19 cellular contexts compared by ENCODE assay signal in the genomic region with DNA sequence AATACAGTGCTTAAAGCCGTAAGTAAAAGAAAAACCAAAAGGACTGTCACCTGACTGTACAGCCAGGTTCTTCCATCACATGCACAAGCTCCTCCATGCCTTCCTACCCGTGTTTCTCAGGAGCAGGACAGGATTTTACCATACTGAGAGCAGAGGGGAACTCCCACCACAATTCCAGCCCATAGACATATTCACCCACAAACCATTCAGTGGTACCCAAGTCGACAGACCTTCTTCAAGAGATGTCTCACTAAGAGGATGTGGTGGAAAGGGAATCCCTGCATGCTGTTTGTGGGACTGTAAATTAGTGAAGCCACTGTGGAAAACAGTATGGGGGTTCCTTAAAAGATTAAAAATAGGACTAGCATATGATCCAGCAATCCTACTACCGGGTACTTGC.
DNase-seq lines count a peak whose midpoint lies in the region; ATAC-seq and TF ChIP-seq lines count a peak whose summit lies in the region.
"Had no signal": no experiment of that assay in that cellular context is flagged by ENCODE, and none has a peak within 500 bp of the region (broad histone marks: within the 10 kb centered on the region; RNA-seq: fewer than 3 reads in every experiment).

No MANE protein-coding gene starts in this region.

- 100% methylated on average over 4 of the region's 4 CpGs for WGBS in mammary epithelial cell (ENCODE audit: low coverage, missing lambda C conversion rate)

- POLR2A ChIA-PET in MCF 10A (lab: Yijun Ruan, JAX) = interaction anchor here (0.9 to 9.7 kb wide), 7 partner anchors 11 to 156 kb away, joined by 3 to 74 read pairs (median 13); partner anchors contain the start of gene UBAC2
- POLR2A ChIA-PET in activated CD4-positive, alpha-beta memory T cell treated with anti-CD3 and anti-CD28 coated beads, Interleukin-2, amount 10 ng/mL, durations not matched to agents 7 days and 5 days (lab: Charles Lee) = interaction anchor here (0.9 to 4.7 kb wide), 6 partner anchors 11 to 156 kb away, joined by 3 to 57 read pairs (median 9); partner anchors contain the start of gene UBAC2

- H3K27ac ChIP-seq in mammary epithelial cell (ENCODE audit: insufficient read depth, low read depth, low read length) = no peak overlapping the region
- H3K27ac ChIP-seq in upper lobe of right lung = peak overlapping the region; percentile 67
- H3K27ac ChIP-seq: brain microvascular endothelial cell, prostate gland had no signal

- H3K9me3 ChIP-seq in mammary epithelial cell (replicated peaks; ENCODE audit: insufficient read depth, low read length) = no peaks in the 10 kb centered on the region
- no peaks in the 10 kb centered on the region for H3K9me3 ChIP-seq in upper lobe of right lung
- H3K9me3 ChIP-seq: prostate gland, stomach had no signal

- H3K4me1 ChIP-seq in mammary epithelial cell (ENCODE audit: insufficient read depth, low read length) (peaks cover 31% of the 10 kb centered on the region), upper lobe of right lung (peaks cover 32% of the 10 kb centered on the region)

- no peak overlapping the region for H2AFZ ChIP-seq in mammary epithelial cell (ENCODE audit: low read depth, low read length)

- intact Hi-C loops in MCF 10A (cut with micrococcal nuclease) = no loop called here
- intact Hi-C loops in mammary epithelial cell (cut with micrococcal nuclease) = no loop called here
- intact Hi-C loops in upper lobe of right lung (cut with DNase I) = no loop called here

- no peak overlapping the region for H3K4me3 ChIP-seq in mammary epithelial cell (replicated peaks in 1 of 3; ENCODE audit: insufficient read depth in 1 of 3, low read depth in 2 of 3, low read length in 3 of 3)
- H3K4me3 ChIP-seq in upper lobe of right lung = no peak overlapping the region
- H3K4me3 ChIP-seq: prostate gland, stomach had no signal

- no TSS peak for BruUV-seq in MCF 10A (replicated peaks; lab: Mats Ljungman, UMichigan)
- BruUV-seq in mammary epithelial cell (replicated peaks; lab: Mats Ljungman, UMichigan) = no TSS peak

- dilution Hi-C loops in mammary epithelial cell (cut with HindIII; ENCODE audit: low sequenced_read_pairs) = no loop called here

- no peak overlapping the region for H3K4me3 Mint-ChIP-seq in MCF 10A (ENCODE audit: unreplicated experiment)
- H3K4me3 Mint-ChIP-seq in activated CD4-positive, alpha-beta memory T cell treated with anti-CD3 and anti-CD28 coated beads, Interleukin-2, amount 10 ng/mL, durations not matched to agents 7 days and 5 days = peak overlapping the region; percentile 5
- H3K4me3 Mint-ChIP-seq in effector memory CD8-positive, alpha-beta T cell = peak overlapping the region; percentile 67 to 78
- H3K4me3 Mint-ChIP-seq: activated B cell treated with CpG ODN at 0.5 μM for 24 hours had no signal

- no peaks in the 10 kb centered on the region for H3K9me3 Mint-ChIP-seq in MCF 10A (ENCODE audit: unreplicated experiment)
- H3K9me3 Mint-ChIP-seq in activated CD4-positive, alpha-beta memory T cell treated with anti-CD3 and anti-CD28 coated beads, Interleukin-2, amount 10 ng/mL, durations not matched to agents 7 days and 5 days = no peaks in the 10 kb centered on the region
- no peaks in the 10 kb centered on the region for H3K9me3 Mint-ChIP-seq in effector memory CD8-positive, alpha-beta T cell
- H3K9me3 Mint-ChIP-seq: activated B cell treated with CpG ODN at 0.5 μM for 24 hours had no signal

- H4K20me1 ChIP-seq in mammary epithelial cell (ENCODE audit: insufficient read depth, low read length) = no peaks in the 10 kb centered on the region

- H3K27me3 ChIP-seq in mammary epithelial cell (ENCODE audit: insufficient read depth, low read length) = no peaks in the 10 kb centered on the region
- H3K27me3 ChIP-seq in upper lobe of right lung = no peaks in the 10 kb centered on the region
- H3K27me3 ChIP-seq: brain microvascular endothelial cell, stomach had no signal

- no peak overlapping the region for H3K9ac ChIP-seq in mammary epithelial cell (ENCODE audit: insufficient read depth, low read length)

- H3K4me1 Mint-ChIP-seq in MCF 10A (ENCODE audit: insufficient read depth, unreplicated experiment) = peaks cover 39% of the 10 kb centered on the region
- peaks cover 91% of the 10 kb centered on the region for H3K4me1 Mint-ChIP-seq in activated CD4-positive, alpha-beta memory T cell treated with anti-CD3 and anti-CD28 coated beads, Interleukin-2, amount 10 ng/mL, durations not matched to agents 7 days and 5 days
- H3K4me1 Mint-ChIP-seq in effector memory CD8-positive, alpha-beta T cell (ENCODE audit: low read depth in 2 of 2) = peaks cover 55 to 70% of the 10 kb centered on the region in 2 donors

- H3K27me3 Mint-ChIP-seq in MCF 10A (ENCODE audit: insufficient read depth, unreplicated experiment) = no peaks in the 10 kb centered on the region
- no peaks in the 10 kb centered on the region for H3K27me3 Mint-ChIP-seq in activated CD4-positive, alpha-beta memory T cell treated with anti-CD3 and anti-CD28 coated beads, Interleukin-2, amount 10 ng/mL, durations not matched to agents 7 days and 5 days
- H3K27me3 Mint-ChIP-seq in effector memory CD8-positive, alpha-beta T cell = no peaks in the 10 kb centered on the region

- H3K36me3 ChIP-seq in mammary epithelial cell (ENCODE audit: insufficient read depth, low read length) (no peaks in the 10 kb centered on the region), upper lobe of right lung (no peaks in the 10 kb centered on the region)
- H3K36me3 ChIP-seq: brain microvascular endothelial cell, prostate gland, stomach had no signal

- peak overlapping the region; percentile 90 for H3K27ac Mint-ChIP-seq in MCF 10A (ENCODE audit: low read depth, unreplicated experiment)
- H3K27ac Mint-ChIP-seq in activated CD4-positive, alpha-beta memory T cell treated with anti-CD3 and anti-CD28 coated beads, Interleukin-2, amount 10 ng/mL, durations not matched to agents 7 days and 5 days = peak overlapping the region; percentile 97
- H3K27ac Mint-ChIP-seq in effector memory CD8-positive, alpha-beta T cell = peak overlapping the region; percentile 64 to 93
- H3K27ac Mint-ChIP-seq: activated B cell treated with CpG ODN at 0.5 μM for 24 hours had no signal

- TF ChIP-seq CTCF in MCF 10A (IDR thresholded peaks at IDR 0.05; ENCODE audit: unreplicated experiment) = no peak
- no peak for TF ChIP-seq CTCF in mammary epithelial cell (conservative IDR thresholded peaks at IDR 0.05 in 1 of 2, IDR thresholded peaks at IDR 0.05 in 1 of 2; ENCODE audit: extremely low read depth in 1 of 2, insufficient read depth in 1 of 2, low read depth in 1 of 2, low read length in 2 of 2)
- no peak for TF ChIP-seq CTCF in upper lobe of right lung (IDR thresholded peaks at IDR 0.05)

- CTCF ChIA-PET in MCF 10A (lab: Yijun Ruan, JAX) = interaction anchor here (0.9 to 4.9 kb wide), 4 partner anchors 11 to 221 kb away, joined by 3 to 30 read pairs (median 3); no protein-coding TSS in a partner anchor
- CTCF ChIA-PET in mammary epithelial cell (lab: Charles Lee; ENCODE audit: low non-redundant PET) = no interaction called here
- CTCF ChIA-PET in activated CD4-positive, alpha-beta memory T cell treated with anti-CD3 and anti-CD28 coated beads, Interleukin-2, amount 10 ng/mL, durations not matched to agents 7 days and 5 days (lab: Charles Lee) = interaction anchor here (0.9 to 3.1 kb wide), 5 partner anchors 11 to 177 kb away, joined by 3 to 13 read pairs (median 3); no protein-coding TSS in a partner anchor

- no peak overlapping the region for H3K4me2 ChIP-seq in mammary epithelial cell (ENCODE audit: insufficient read depth, low read depth, low read length)

- H3K36me3 Mint-ChIP-seq in MCF 10A (ENCODE audit: insufficient read depth, unreplicated experiment) = no peaks in the 10 kb centered on the region
- H3K36me3 Mint-ChIP-seq in activated CD4-positive, alpha-beta memory T cell treated with anti-CD3 and anti-CD28 coated beads, Interleukin-2, amount 10 ng/mL, durations not matched to agents 7 days and 5 days (ENCODE audit: low read depth) = peaks cover 19% of the 10 kb centered on the region
- H3K36me3 Mint-ChIP-seq in effector memory CD8-positive, alpha-beta T cell (ENCODE audit: insufficient read depth) = peaks cover 8% of the 10 kb centered on the region

- peak; percentile 14 for ATAC-seq in effector memory CD8-positive, alpha-beta T cell (replicated peaks)
- no peak for ATAC-seq in upper lobe of right lung
- ATAC-seq in GM19035 (IDR thresholded peaks at IDR 0.05; ENCODE audit: unreplicated experiment) = no peak
- ATAC-seq: left lobe of liver had no signal

- peaks cover 77% of the 10 kb centered on the region for H3K79me2 ChIP-seq in mammary epithelial cell (ENCODE audit: insufficient read depth, low read length)

- in situ Hi-C loops in mammary epithelial cell (cut with MboI; ENCODE audit: low sequenced_read_pairs in 2 of 2) = no loop called here

- no peak for DNase-seq in MCF 10A (ENCODE audit: unreplicated experiment)
- no peak for DNase-seq in mammary epithelial cell
- no peak for DNase-seq in activated CD4-positive, alpha-beta memory T cell treated with anti-CD3 and anti-CD28 coated beads, Interleukin-2, amount 10 ng/mL, durations not matched to agents 7 days and 5 days
- DNase-seq in effector memory CD8-positive, alpha-beta T cell = no peak
- DNase-seq in upper lobe of right lung = no peak
- no peak for DNase-seq in stimulated activated CD4-positive, alpha-beta T cell treated with anti-CD3 and anti-CD28 coated beads, Interleukin-2, amount 100 ng/mL, for 48 hours
- no peak for DNase-seq in DMS153 treated with DMSO at 0.1 percent for 48 hours (lab: John Stamatoyannopoulos, UW; ENCODE audit: unreplicated experiment)
- DNase-seq: activated B cell treated with CpG ODN at 0.5 μM for 24 hours; brain microvascular endothelial cell; cortex of kidney; head of caudate nucleus; NCI-H1092; NCI-H2029 treated with DMSO at 0.1 percent for 48 hours; SIG-M5; stimulated activated CD4-positive, alpha-beta T cell treated with anti-CD3 and anti-CD28 coated beads, Interleukin-1b, Interleukin-23, amount 100 ng/mL, for 48 hours; stomach had no signal
